Comparison of ENCODE assay signal across 13 cellular contexts in the genomic region with DNA sequence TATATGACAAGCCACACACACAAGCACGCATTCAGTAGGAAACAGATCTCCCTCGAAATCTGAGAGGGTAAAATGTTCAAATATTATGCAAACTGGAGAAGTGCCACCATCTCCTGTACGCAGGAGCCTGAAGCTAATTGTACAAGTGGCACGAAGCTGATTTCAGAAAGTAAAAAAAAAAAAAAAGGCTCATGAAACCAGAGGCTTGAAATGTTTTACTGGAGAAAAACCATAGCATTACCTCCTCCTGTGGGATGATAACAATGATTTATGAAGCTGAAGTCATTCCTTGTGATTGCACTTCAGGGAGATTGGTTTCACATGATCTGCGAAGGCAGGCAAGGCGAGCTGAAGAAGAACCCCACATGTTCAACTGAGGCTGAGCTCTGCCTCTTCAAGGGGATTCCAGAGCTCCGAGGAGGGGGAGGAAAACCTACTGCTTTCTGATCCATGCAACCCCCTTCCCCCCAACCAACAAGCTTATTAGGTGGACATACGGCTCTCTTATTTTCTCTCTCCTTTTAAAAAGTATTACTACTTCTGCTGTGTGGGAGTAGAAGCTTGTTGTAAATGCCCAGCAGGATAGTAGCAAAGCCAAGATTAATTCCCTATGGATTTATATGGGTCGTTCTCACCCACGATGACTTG.
DNase-seq lines count a peak whose midpoint lies in the region; FAIRE-seq and TF ChIP-seq lines count a peak whose summit lies in the region.
"Had no signal": no experiment of that assay in that cellular context is flagged by ENCODE, and none has a peak within 500 bp of the region (broad histone marks: within the 10 kb centered on the region; RNA-seq: fewer than 3 reads in every experiment).

No MANE protein-coding gene starts in this region.

- dilution Hi-C loops in keratinocyte (cut with MboI; ENCODE audit: extremely low pct_ligation_motif_present, low sequenced_read_pairs): no loop called here

- H3K27me3 ChIP-seq in ACC112 (ENCODE audit: insufficient read depth, low read length) (no peaks in the 10 kb centered on the region), keratinocyte (ENCODE audit: control insufficient read depth, extremely low read depth, insufficient read depth, low read length) (no peaks in the 10 kb centered on the region), sigmoid colon (no peaks in the 10 kb centered on the region)

- DNase-seq in SK-N-MC (ENCODE audit: low read depth, low spot score): peak; percentile 6
- no peak for DNase-seq in keratinocyte (ENCODE audit: low read depth, low spot score)
- no peak for DNase-seq in sigmoid colon
- DNase-seq in activated T-cell treated with anti-CD3 and anti-CD28 coated beads, Interleukin-2, amount 50 U/mL, for 1 hour: no peak
- no peak for DNase-seq in ecto neural progenitor cell (ENCODE audit: low spot score)
- no peak for DNase-seq in cortex of kidney (lab: John Stamatoyannopoulos, UW)
- DNase-seq: activated T-cell treated with anti-CD3 and anti-CD28 coated beads, Interleukin-2, amount 50 U/mL, for 72 hours; NCI-H446 treated with DMSO at 0.1 percent for 48 hours; psoas muscle; T-helper 2 cell had no signal

- H2AFZ ChIP-seq in ACC112 (ENCODE audit: low read length, unreplicated experiment) (peak overlapping the region; percentile 98), keratinocyte (ENCODE audit: control insufficient read depth, low read length) (peak overlapping the region; percentile 8)

- POLR2A ChIA-PET in HEK293 (lab: Yijun Ruan, JAX): interaction anchor here (0.7 to 1.4 kb wide), 2 partner anchors 25 to 82 kb away, joined by 6 to 7 read pairs; no protein-coding TSS in a partner anchor

- intact Hi-C loops in sigmoid colon (cut with DNase I): no loop called here

- H3K36me3 ChIP-seq in ACC112 (ENCODE audit: insufficient read depth, low read length): no peaks in the 10 kb centered on the region
- no peaks in the 10 kb centered on the region for H3K36me3 ChIP-seq in HEK293 (ENCODE audit: control insufficient read depth in 2 of 2, insufficient read depth in 1 of 2, low read length in 2 of 2)
- no peaks in the 10 kb centered on the region for H3K36me3 ChIP-seq in SK-N-MC (ENCODE audit: insufficient read depth, low read length)
- no peaks in the 10 kb centered on the region for H3K36me3 ChIP-seq in keratinocyte (ENCODE audit: control insufficient read depth in 2 of 2, extremely low read depth in 1 of 2, insufficient read depth in 2 of 2, low read length in 2 of 2)
- no peaks in the 10 kb centered on the region for H3K36me3 ChIP-seq in sigmoid colon

- CTCF ChIA-PET in HEK293 (lab: Yijun Ruan, JAX): interaction anchor here (0.6 to 2.0 kb wide), 3 partner anchors 22 to 209 kb away, joined by 3 to 10 read pairs (median 3); no protein-coding TSS in a partner anchor

- no peaks in the 10 kb centered on the region for H4K20me1 ChIP-seq in keratinocyte (ENCODE audit: control insufficient read depth, extremely low read depth, insufficient read depth, low read length)

- H3K4me1 ChIP-seq in ACC112 (ENCODE audit: control insufficient read depth, insufficient read depth, low read length, unreplicated experiment): peaks cover 37% of the 10 kb centered on the region
- peaks cover 18% of the 10 kb centered on the region for H3K4me1 ChIP-seq in HEK293 (ENCODE audit: control insufficient read depth, insufficient read depth, low read length)
- H3K4me1 ChIP-seq in keratinocyte (ENCODE audit: control insufficient read depth, extremely low read depth, insufficient read depth, low read length): peaks cover 11% of the 10 kb centered on the region
- peaks cover 0 to 10% (median 0%) of the 10 kb centered on the region in 4 donors for H3K4me1 ChIP-seq in sigmoid colon
- H3K4me1 ChIP-seq: psoas muscle had no signal

- no peak for TF ChIP-seq EP300 in sigmoid colon (IDR thresholded peaks at IDR 0.05)

- FAIRE-seq in keratinocyte (lab: Jason Lieb, UNC): no peak

- no peak for TF ChIP-seq POLR2A in sigmoid colon (IDR thresholded peaks at IDR 0.05)

- TF ChIP-seq CTCF in HEK293 (tag by site-specific recombination; IDR thresholded peaks at IDR 0.05) (no peak), keratinocyte (optimal IDR thresholded peaks at IDR 0.05 in 1 of 3, IDR thresholded peaks at IDR 0.05 in 1 of 3, conservative IDR thresholded peaks at IDR 0.05 in 1 of 3; ENCODE audit: extremely low read depth in 1 of 3, insufficient read depth in 2 of 3, low read length in 3 of 3) (no peak), sigmoid colon (IDR thresholded peaks at IDR 0.05) (no peak)

- H3K9me3 ChIP-seq in HEK293 (ENCODE audit: control insufficient read depth, insufficient read depth, low read depth, low read length): no peaks in the 10 kb centered on the region
- H3K9me3 ChIP-seq in SK-N-MC (ENCODE audit: low read depth, low read length): no peaks in the 10 kb centered on the region
- no peaks in the 10 kb centered on the region for H3K9me3 ChIP-seq in keratinocyte (ENCODE audit: control insufficient read depth, low read depth, low read length)
- no peaks in the 10 kb centered on the region for H3K9me3 ChIP-seq in sigmoid colon
- H3K9me3 ChIP-seq: psoas muscle had no signal

- no peaks in the 10 kb centered on the region for H3K9me1 ChIP-seq in keratinocyte (ENCODE audit: control insufficient read depth, extremely low read depth, insufficient read depth, low read length)

- H3K9ac ChIP-seq in SK-N-MC (ENCODE audit: insufficient read length): no peak overlapping the region
- no peak overlapping the region for H3K9ac ChIP-seq in keratinocyte (ENCODE audit: control insufficient read depth, extremely low read depth, insufficient read depth, low read length)

- H3K4me2 ChIP-seq in keratinocyte (ENCODE audit: control insufficient read depth, extremely low read depth, insufficient read depth, low read depth, low read length): peak overlapping the region; percentile 39

- H3K79me2 ChIP-seq in ACC112 (ENCODE audit: control insufficient read depth, insufficient read depth, low read length, unreplicated experiment) (no peaks in the 10 kb centered on the region), keratinocyte (ENCODE audit: control insufficient read depth, insufficient read depth, low read length) (no peaks in the 10 kb centered on the region)

- H3K4me3 ChIP-seq in ACC112 (ENCODE audit: low read depth, low read length) (peak overlapping the region; percentile 66), HEK293 (ENCODE audit: low read depth, low read length) (peak overlapping the region; percentile 6), SK-N-MC (no peak overlapping the region), keratinocyte (ENCODE audit: control insufficient read depth in 2 of 3, extremely low read depth in 1 of 3, insufficient read depth in 2 of 3, low read depth in 1 of 3, low read length in 3 of 3) (no peak overlapping the region), sigmoid colon (no peak overlapping the region)
- H3K4me3 ChIP-seq: psoas muscle had no signal

- 71 to 86% methylated on average over 10 of the region's 10 CpGs for WGBS in sigmoid colon, 2 donors

- H3K27ac ChIP-seq in ACC112 (ENCODE audit: low read depth, low read length) (peak overlapping the region; percentile 87), HEK293 (ENCODE audit: extremely low read depth, low read depth, low read length) (peak overlapping the region; percentile 96), SK-N-MC (no peak overlapping the region), keratinocyte (ENCODE audit: control insufficient read depth, insufficient read depth, low read length) (no peak overlapping the region), sigmoid colon (no peak overlapping the region)
- H3K27ac ChIP-seq: C4-2B, psoas muscle had no signal

TF ChIP-seq in HEK293, 187 proteins besides CTCF, POLR2A, EP300 and RAD21 (continues in another document):
- TF ChIP-seq ZNF202 (tag by site-specific recombination; IDR thresholded peaks at IDR 0.05; ENCODE audit: borderline replicate concordance) (no peak), ZNF114 (tag by site-specific recombination; IDR thresholded peaks at IDR 0.05) (no peak), ZNF324 (tag by site-specific recombination; IDR thresholded peaks at IDR 0.05) (0 out of 2 replicates have a peak, but pooled peaks have one; percentile 70), WT1 (tag by site-specific recombination; IDR thresholded peaks at IDR 0.05) (peak; percentile 89)
- TF ChIP-seq, protein P1, sequence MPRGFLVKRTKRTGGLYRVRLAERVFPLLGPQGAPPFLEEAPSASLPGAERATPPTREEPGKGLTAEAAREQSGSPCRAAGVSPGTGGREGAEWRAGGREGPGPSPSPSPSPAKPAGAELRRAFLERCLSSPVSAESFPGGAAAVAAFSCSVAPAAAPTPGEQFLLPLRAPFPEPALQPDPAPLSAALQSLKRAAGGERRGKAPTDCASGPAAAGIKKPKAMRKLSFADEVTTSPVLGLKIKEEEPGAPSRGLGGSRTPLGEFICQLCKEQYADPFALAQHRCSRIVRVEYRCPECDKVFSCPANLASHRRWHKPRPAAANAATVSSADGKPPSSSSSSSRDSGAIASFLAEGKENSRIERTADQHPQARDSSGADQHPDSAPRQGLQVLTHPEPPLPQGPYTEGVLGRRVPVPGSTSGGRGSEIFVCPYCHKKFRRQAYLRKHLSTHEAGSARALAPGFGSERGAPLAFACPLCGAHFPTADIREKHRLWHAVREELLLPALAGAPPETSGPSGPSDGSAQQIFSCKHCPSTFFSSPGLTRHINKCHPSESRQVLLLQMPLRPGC (tag by site-specific recombination; IDR thresholded peaks at IDR 0.05): peak; percentile 92

Comparison
In these comparisons a context has a peak if more than half of its experiments do, and no peak if none do; other contexts are left out.
1. H3K27ac ChIP-seq: peak in ACC112 (single experiment) and HEK293 (single experiment); none in SK-N-MC (single experiment), keratinocyte (single experiment) and sigmoid colon (0 of 4).
2. H3K4me3 ChIP-seq: peak in ACC112 (single experiment) and HEK293 (single experiment); none in SK-N-MC (single experiment), keratinocyte (0 of 3) and sigmoid colon (0 of 4).